ENCODE assay signal across 9 cellular contexts in genomic region chr7:55977831-55978230, GRCh38. TPM values are rescaled to one million over a fixed set of nuclear protein-coding genes. Genes with fewer than 3 reads are reported as not detected.
A peak's percentile ranks its signal among the peaks of the same experiment; 100 is the strongest.
DNase-seq lines count a peak whose midpoint lies in the region; ATAC-seq and TF ChIP-seq lines count a peak whose summit lies in the region.
"Had no signal": no experiment of that assay in that cellular context is flagged by ENCODE, and none has a peak within 500 bp of the region (broad histone marks: within the 10 kb centered on the region; RNA-seq: fewer than 3 reads in every experiment).

No MANE protein-coding gene starts in this region.

- no peak overlapping the region for H3K27ac ChIP-seq in HEK293 (ENCODE audit: extremely low read depth, low read depth, low read length)
- peak overlapping the region; percentile 96 to 98 (median 97) for H3K27ac ChIP-seq in gastrocnemius medialis

- H3K27me3 ChIP-seq in gastrocnemius medialis, result no peaks in the 10 kb centered on the region

- POLR2A ChIA-PET in HEK293 (lab: Yijun Ruan, JAX), result interaction anchor here (1.0 kb wide), 1 partner anchor 87 kb away, joined by 3 read pairs; no protein-coding TSS in a partner anchor

- TF ChIP-seq CTCF in HEK293 (tag by site-specific recombination; IDR thresholded peaks at IDR 0.05) (no peak), gastrocnemius medialis (IDR thresholded peaks at IDR 0.05 in 4 of 5, conservative IDR thresholded peaks at IDR 0.05 in 1 of 5) (no peak)

- TF ChIP-seq POLR2A in gastrocnemius medialis (IDR thresholded peaks at IDR 0.05), result no peak

- in situ Hi-C loops in gastrocnemius medialis (cut with MboI; ENCODE audit: low sequenced_read_pairs in 4 of 4), result loop anchor here in 1 of 4 donors (10.0 kb wide), 1 partner anchor 107 kb away; no protein-coding TSS in a partner anchor

- H3K4me3 ChIP-seq in HEK293 (ENCODE audit: low read depth, low read length), result no peak overlapping the region
- no peak overlapping the region for H3K4me3 ChIP-seq in gastrocnemius medialis
- H3K4me3 ChIP-seq: K562 had no signal

- ATAC-seq in gastrocnemius medialis (no peak), GM21825 (IDR thresholded peaks at IDR 0.05; ENCODE audit: unreplicated experiment) (no peak)
- ATAC-seq: K562 had no signal

- H3K9me3 ChIP-seq in HEK293 (ENCODE audit: control insufficient read depth, insufficient read depth, low read depth, low read length) (no peaks in the 10 kb centered on the region), gastrocnemius medialis (no peaks in the 10 kb centered on the region)

- peak; percentile 51 for DNase-seq in NCI-H226
- peak; percentile 62 for DNase-seq in dedifferentiated amniotic fluid mesenchymal stem cell (ENCODE audit: extremely low spot score)
- no peak for DNase-seq in gastrocnemius medialis
- no peak for DNase-seq in activated CD8-positive, alpha-beta memory T cell treated with anti-CD3 and anti-CD28 coated beads, Interleukin-2, amount 50 U/mL, for 48 hours
- no peak for DNase-seq in NOMO-1 (lab: John Stamatoyannopoulos, UW; ENCODE audit: unreplicated experiment in 2 of 2)
- DNase-seq: activated CD4-positive, alpha-beta T cell treated with anti-CD3 and anti-CD28 coated beads for 4 hours had no signal

- H3K4me1 ChIP-seq in HEK293 (ENCODE audit: control insufficient read depth, insufficient read depth, low read length), result peaks cover 19% of the 10 kb centered on the region
- H3K4me1 ChIP-seq in gastrocnemius medialis, result peaks cover 34 to 48% of the 10 kb centered on the region in 2 donors

- intact Hi-C loops in gastrocnemius medialis (cut with DNase I; ENCODE audit: low total_unique reads), result loop anchor here (2.0 kb wide), 1 partner anchor 73 kb away; the partner anchor contains the start of genes CCT6A and PSPH

- CTCF ChIA-PET in HEK293 (lab: Yijun Ruan, JAX), result interaction anchor here (1.1 to 2.1 kb wide), 2 partner anchors 336 to 697 kb away, joined by 3 to 5 read pairs; no protein-coding TSS in a partner anchor

- H3K36me3 ChIP-seq in HEK293 (ENCODE audit: control insufficient read depth in 2 of 2, insufficient read depth in 1 of 2, low read length in 2 of 2) (peaks cover 37 to 49% of the 10 kb centered on the region in 2 experiments), gastrocnemius medialis (peaks cover 0 to 49% of the 10 kb centered on the region in 2 donors)

TF ChIP-seq in HEK293, 187 proteins besides CTCF, POLR2A, EP300 and RAD21:
- TF ChIP-seq ZNF335 (tag by site-specific recombination; conservative IDR thresholded peaks at IDR 0.05), result peak; percentile 86
- TF ChIP-seq ZNF549 (tag by site-specific recombination; IDR thresholded peaks at IDR 0.05), result 0 out of 2 replicates have a peak, but pooled peaks have one; percentile 29
- TF ChIP-seq HOXC10 (CRISPR knock-in tag; IDR thresholded peaks at IDR 0.05), result no peak
- no peak for TF ChIP-seq ZNF596 (tag by site-specific recombination; IDR thresholded peaks at IDR 0.05)
- no peak for TF ChIP-seq GFI1B (tag by site-specific recombination; IDR thresholded peaks at IDR 0.05)
- TF ChIP-seq FEZF1 (tag by site-specific recombination; IDR thresholded peaks at IDR 0.05), result peak; percentile 69
- TF ChIP-seq ZXDB (tag by site-specific recombination; IDR thresholded peaks at IDR 0.05), result peak; percentile 85
- 0 out of 2 replicates have a peak, but pooled peaks have one; percentile 13 for TF ChIP-seq ZNF629 (tag by site-specific recombination; IDR thresholded peaks at IDR 0.05)
- TF ChIP-seq BCL11A (tag by site-specific recombination; IDR thresholded peaks at IDR 0.05; ENCODE audit: low read depth), result no peak
- TF ChIP-seq ZNF324 (tag by site-specific recombination; IDR thresholded peaks at IDR 0.05), result no peak
- TF ChIP-seq ZNF561 (tag by site-specific recombination; IDR thresholded peaks at IDR 0.05; ENCODE audit: borderline replicate concordance), result no peak
- TF ChIP-seq ZNF366 (tag by site-specific recombination; conservative IDR thresholded peaks at IDR 0.05), result peak; percentile 32; the same call in 1 of the 2 replicates
- no peak for TF ChIP-seq SALL2 (tag by site-specific recombination; IDR thresholded peaks at IDR 0.05; ENCODE audit: borderline replicate concordance)
- peak; percentile 93 for TF ChIP-seq OSR2 (tag by site-specific recombination; IDR thresholded peaks at IDR 0.05)
- TF ChIP-seq ZNF560 (tag by site-specific recombination; IDR thresholded peaks at IDR 0.05; ENCODE audit: borderline replicate concordance), result no peak
- TF ChIP-seq PRDM6 (tag by site-specific recombination; IDR thresholded peaks at IDR 0.05), result peak; percentile 95
- no peak for TF ChIP-seq ZBTB7A (tag by site-specific recombination; IDR thresholded peaks at IDR 0.05; ENCODE audit: low read depth)
- no peak for TF ChIP-seq ZNF555 (tag by site-specific recombination; conservative IDR thresholded peaks at IDR 0.05)
- peak; percentile 64; the same call in 1 of the 2 replicates for TF ChIP-seq BCL6B (tag by site-specific recombination; IDR thresholded peaks at IDR 0.05)
- no peak for TF ChIP-seq ZNF24 (tag by site-specific recombination; IDR thresholded peaks at IDR 0.05)
- TF ChIP-seq ZNF843 (tag by site-specific recombination; IDR thresholded peaks at IDR 0.05), result peak; percentile 87
- no peak for TF ChIP-seq SP7 (tag by site-specific recombination; IDR thresholded peaks at IDR 0.05)
- TF ChIP-seq ZNF600 (tag by site-specific recombination; IDR thresholded peaks at IDR 0.05), result 0 out of 2 replicates have a peak, but pooled peaks have one; percentile 22
- no peak for TF ChIP-seq HOXD13 (CRISPR knock-in tag; IDR thresholded peaks at IDR 0.05; ENCODE audit: borderline replicate concordance)
- TF ChIP-seq ZNF311 (tag by site-specific recombination; IDR thresholded peaks at IDR 0.05; ENCODE audit: borderline replicate concordance), result no peak
- TF ChIP-seq GLI2 (tag by site-specific recombination; IDR thresholded peaks at IDR 0.05; ENCODE audit: borderline replicate concordance, low read depth), result no peak
- no peak for TF ChIP-seq EGR2 (tag by site-specific recombination; IDR thresholded peaks at IDR 0.05; ENCODE audit: low read depth)
- TF ChIP-seq MEIS1 (CRISPR knock-in tag; IDR thresholded peaks at IDR 0.05; ENCODE audit: borderline replicate concordance), result no peak
- TF ChIP-seq ZNF148 (tag by site-specific recombination; IDR thresholded peaks at IDR 0.05; ENCODE audit: borderline replicate concordance), result no peak

RNA-seq across cellular contexts. Expression of gene NIPSNAP2, which starts 13.4 kb away (rescaled TPM):
- total RNA-seq in gastrocnemius medialis, result 100 to 1,000 TPM; 234 to 382 (median 354) TPM

RNA-seq across cellular contexts. Expression of gene MRPS17, which starts 26.2 kb away (rescaled TPM):
- total RNA-seq in gastrocnemius medialis, result 10 to 100 TPM; 14.0 to 38.3 (median 22.0) TPM

Comparison
In these comparisons a context has a peak if more than half of its experiments do, and no peak if none do; other contexts are left out.
1. DNase-seq: peak in NCI-H226 (single experiment) and dedifferentiated amniotic fluid mesenchymal stem cell (single experiment); none in gastrocnemius medialis (0 of 2), activated CD8-positive, alpha-beta memory T cell treated with anti-CD3 and anti-CD28 coated beads, Interleukin-2, amount 50 U/mL, for 48 hours (single experiment) and NOMO-1 (0 of 2).